9 cellular contexts compared by ENCODE assay signal in the genomic region with DNA sequence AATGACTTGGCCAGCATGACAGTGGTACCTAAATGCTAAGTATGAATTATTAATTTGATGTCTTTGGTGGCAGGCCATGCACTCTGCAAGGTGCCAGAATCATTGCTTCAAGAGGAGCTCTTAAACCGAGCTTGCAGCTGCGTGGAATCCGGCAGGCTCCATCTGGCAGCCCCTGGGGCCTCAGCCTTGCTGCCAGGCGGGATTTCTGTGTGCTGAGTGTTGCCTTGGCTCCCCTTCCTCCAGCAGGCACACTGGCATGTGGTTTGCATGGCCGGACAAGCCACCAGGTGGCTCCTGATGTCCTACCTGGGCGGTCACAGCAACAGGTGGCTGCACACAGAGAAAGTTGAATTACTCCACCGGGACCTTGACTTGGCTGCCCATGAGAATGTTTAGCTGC.
A peak's percentile ranks its signal among the peaks of the same experiment; 100 is the strongest.
DNase-seq lines count a peak whose midpoint lies in the region; ATAC-seq and TF ChIP-seq lines count a peak whose summit lies in the region.
"Had no signal": no experiment of that assay in that cellular context is flagged by ENCODE, and none has a peak within 500 bp of the region (broad histone marks: within the 10 kb centered on the region; RNA-seq: fewer than 3 reads in every experiment).

No MANE protein-coding gene starts in this region.

- CTCF ChIA-PET in WTC11 (lab: Charles Lee), result no interaction called here

- DNase-seq in DMS79 treated with DMSO at 0.1 percent for 48 hours (lab: John Stamatoyannopoulos, UW) (peak; percentile 70), NCI-H1092 treated with DMSO at 0.1 percent for 48 hours (lab: John Stamatoyannopoulos, UW) (peak; percentile 94), WTC11 (ENCODE audit: low spot score) (peak; percentile 22), lower lobe of right lung (peak; percentile 66), GDM1 (lab: John Stamatoyannopoulos, UW) (no peak), nephron progenitor cell (no peak), KG1 (lab: John Stamatoyannopoulos, UW) (no peak), dermis blood vessel endothelial cell (no peak)

- no peak overlapping the region for H3K27ac Mint-ChIP-seq in WTC11
- H3K27ac Mint-ChIP-seq in nephron progenitor cell, result no peak overlapping the region

- no peak overlapping the region for H3K4me3 ChIP-seq in lower lobe of right lung

- TF ChIP-seq CTCF in WTC11 (IDR thresholded peaks at IDR 0.05) (no peak), lower lobe of right lung (IDR thresholded peaks at IDR 0.05) (peak; percentile 35), nephron progenitor cell (IDR thresholded peaks at IDR 0.05) (no peak)

- peaks cover 34% of the 10 kb centered on the region for H3K9me3 Mint-ChIP-seq in WTC11
- H3K9me3 Mint-ChIP-seq in nephron progenitor cell, result peaks cover 14% of the 10 kb centered on the region

- POLR2A ChIA-PET in WTC11 (lab: Charles Lee), result no interaction called here

- peaks cover 4% of the 10 kb centered on the region; the same call in 1 of the 2 replicates for H3K27me3 Mint-ChIP-seq in WTC11 (ENCODE audit: low read depth)
- H3K27me3 Mint-ChIP-seq in nephron progenitor cell (ENCODE audit: low read depth, poor library complexity), result peaks cover 16% of the 10 kb centered on the region

- no peak overlapping the region for H3K27ac ChIP-seq in lower lobe of right lung

- H3K36me3 Mint-ChIP-seq in WTC11, result peaks cover 15% of the 10 kb centered on the region
- H3K36me3 Mint-ChIP-seq in nephron progenitor cell (ENCODE audit: low read depth), result no peaks in the 10 kb centered on the region

- H3K9me3 ChIP-seq in lower lobe of right lung, result no peaks in the 10 kb centered on the region

- no peaks in the 10 kb centered on the region for H3K4me1 ChIP-seq in lower lobe of right lung

- intact Hi-C loops in lower lobe of right lung (cut with DNase I), result no loop called here

- H3K4me3 Mint-ChIP-seq in WTC11 (no peak overlapping the region), nephron progenitor cell (no peak overlapping the region)

- H3K36me3 ChIP-seq in lower lobe of right lung, result no peaks in the 10 kb centered on the region

- no peaks in the 10 kb centered on the region for H3K4me1 Mint-ChIP-seq in WTC11
- H3K4me1 Mint-ChIP-seq in nephron progenitor cell, result peaks cover 22% of the 10 kb centered on the region

- ATAC-seq in WTC11 (peak; percentile 47), lower lobe of right lung (peak; percentile 76 to 84)
- ATAC-seq: esophagus mucosa had no signal

- H3K27me3 ChIP-seq in lower lobe of right lung (ENCODE audit: low read depth), result no peaks in the 10 kb centered on the region

TF ChIP-seq in WTC11, 78 proteins besides CTCF, POLR2A, EP300 and RAD21:
- TF ChIP-seq MYBL2 (CRISPR knock-in tag; IDR thresholded peaks at IDR 0.05) (no peak), AFF4 (CRISPR knock-in tag; IDR thresholded peaks at IDR 0.05; ENCODE audit: borderline replicate concordance) (no peak)

Comparison
In these comparisons a context has a peak if more than half of its experiments do, and no peak if none do; other contexts are left out.
1. DNase-seq: peak in DMS79 treated with DMSO at 0.1 percent for 48 hours (single experiment), NCI-H1092 treated with DMSO at 0.1 percent for 48 hours (single experiment), WTC11 (single experiment) and lower lobe of right lung (single experiment); none in GDM1 (single experiment), nephron progenitor cell (single experiment), KG1 (single experiment) and dermis blood vessel endothelial cell (single experiment).